8 cellular contexts compared by ENCODE assay signal in genomic region chr10:102502337-102503151, GRCh38. TPM values are rescaled to one million over a fixed set of nuclear protein-coding genes. Genes with fewer than 3 reads are reported as not detected.
DNase-seq lines count a peak whose midpoint lies in the region; ATAC-seq and TF ChIP-seq lines count a peak whose summit lies in the region.

ACTR1A (minus strand) TSS chr10:102502712; CDS start chr10:102502647, 65 bp downstream.

- no peak within 1 kb of the TSS for H3K27ac Mint-ChIP-seq in activated T-helper 17 cell treated with anti-CD3 and anti-CD28 coated beads, Interleukin-2, amount 50 U/mL, for 72 hours
- H3K27ac Mint-ChIP-seq in naive B cell, result peak within 1 kb of the TSS in 2 of 6 donors; percentile 71 to 91
- no peak within 1 kb of the TSS for H3K27ac Mint-ChIP-seq in stimulated activated memory B cell treated with anti-CD40 and anti-IgM and Interleukin-4, amounts not matched to agents 10 μg/mL and 1 μg/mL and 100 μg/mL, for 72 hours

- DNase-seq in EL, result peak; percentile 100
- DNase-seq in H4 (ENCODE audit: low spot score), result peak; percentile 100
- peak; percentile 98 for DNase-seq in LoVo (ENCODE audit: low spot score)
- DNase-seq in RWPE1 (ENCODE audit: low spot score), result peak; percentile 95
- peak; percentile 100 for DNase-seq in fibroblast of lung (ENCODE audit: low read depth in 2 of 2)
- peak; percentile 96 for DNase-seq in naive B cell

- peak within 1 kb of the TSS; percentile 90 for H2AFZ ChIP-seq in fibroblast of lung (ENCODE audit: low read length)

- no peaks in the 10 kb centered on the region for H4K20me1 ChIP-seq in fibroblast of lung (ENCODE audit: control insufficient read depth, extremely low read depth, insufficient read depth, low read length)

- POLR2A ChIA-PET in RWPE1 (lab: Yijun Ruan, JAX; ENCODE audit: low non-redundant PET), result interaction anchor here (0.6 kb wide), 1 partner anchor 49 kb away, joined by 3 read pairs; no protein-coding TSS in a partner anchor

- TF ChIP-seq CTCF in RWPE1 (conservative IDR thresholded peaks at IDR 0.05; ENCODE audit: low read depth) (no peak), fibroblast of lung (conservative IDR thresholded peaks at IDR 0.05 in 1 of 2, IDR thresholded peaks at IDR 0.05 in 1 of 2; ENCODE audit: low read depth in 1 of 2, low read length in 2 of 2) (no peak)

- H3K79me2 ChIP-seq in fibroblast of lung (ENCODE audit: control insufficient read depth, insufficient read depth, low read length), result peaks cover 62% of the 10 kb centered on the region

- H3K27me3 ChIP-seq in fibroblast of lung (ENCODE audit: control insufficient read depth, insufficient read depth, low read length), result no peaks in the 10 kb centered on the region

- no peaks in the 10 kb centered on the region for H3K9me3 Mint-ChIP-seq in activated T-helper 17 cell treated with anti-CD3 and anti-CD28 coated beads, Interleukin-2, amount 50 U/mL, for 72 hours
- H3K9me3 Mint-ChIP-seq in naive B cell, result no peaks in the 10 kb centered on the region
- H3K9me3 Mint-ChIP-seq in stimulated activated memory B cell treated with anti-CD40 and anti-IgM and Interleukin-4, amounts not matched to agents 10 μg/mL and 1 μg/mL and 100 μg/mL, for 72 hours, result no peaks in the 10 kb centered on the region

- H3K36me3 ChIP-seq in fibroblast of lung (ENCODE audit: control insufficient read depth, insufficient read depth, low read length), result no peaks in the 10 kb centered on the region

- no peaks in the 10 kb centered on the region for H3K27me3 Mint-ChIP-seq in activated T-helper 17 cell treated with anti-CD3 and anti-CD28 coated beads, Interleukin-2, amount 50 U/mL, for 72 hours
- no peaks in the 10 kb centered on the region for H3K27me3 Mint-ChIP-seq in naive B cell
- H3K27me3 Mint-ChIP-seq in stimulated activated memory B cell treated with anti-CD40 and anti-IgM and Interleukin-4, amounts not matched to agents 10 μg/mL and 1 μg/mL and 100 μg/mL, for 72 hours, result no peaks in the 10 kb centered on the region

- H3K4me1 ChIP-seq in fibroblast of lung (ENCODE audit: control insufficient read depth, extremely low read depth, insufficient read depth, low read length), result no peaks in the 10 kb centered on the region

- CTCF ChIA-PET in RWPE1 (lab: Yijun Ruan, JAX), result interaction anchor here (0.6 to 1.6 kb wide), 6 partner anchors 24 to 81 kb away, joined by 3 to 10 read pairs (median 6); no protein-coding TSS in a partner anchor

- H3K4me3 ChIP-seq in fibroblast of lung (replicated peaks in 1 of 4; ENCODE audit: control extremely low read depth in 1 of 4, insufficient read depth in 1 of 4, low read depth in 3 of 4, low read length in 4 of 4), result peak within 1 kb of the TSS; percentile 70 to 98 (median 83)

- peak within 1 kb of the TSS; percentile 85 for H3K27ac ChIP-seq in RWPE1
- H3K27ac ChIP-seq in fibroblast of lung (ENCODE audit: insufficient read depth, low read length), result peak within 1 kb of the TSS; percentile 76

- H3K36me3 Mint-ChIP-seq in activated T-helper 17 cell treated with anti-CD3 and anti-CD28 coated beads, Interleukin-2, amount 50 U/mL, for 72 hours (ENCODE audit: low read depth), result peaks cover 24% of the 10 kb centered on the region
- H3K36me3 Mint-ChIP-seq in naive B cell, result no peaks in the 10 kb centered on the region
- no peaks in the 10 kb centered on the region for H3K36me3 Mint-ChIP-seq in stimulated activated memory B cell treated with anti-CD40 and anti-IgM and Interleukin-4, amounts not matched to agents 10 μg/mL and 1 μg/mL and 100 μg/mL, for 72 hours

- no peak within 1 kb of the TSS for H3K4me3 Mint-ChIP-seq in activated T-helper 17 cell treated with anti-CD3 and anti-CD28 coated beads, Interleukin-2, amount 50 U/mL, for 72 hours
- no peak within 1 kb of the TSS for H3K4me3 Mint-ChIP-seq in naive B cell
- no peak within 1 kb of the TSS for H3K4me3 Mint-ChIP-seq in stimulated activated memory B cell treated with anti-CD40 and anti-IgM and Interleukin-4, amounts not matched to agents 10 μg/mL and 1 μg/mL and 100 μg/mL, for 72 hours

- peak within 1 kb of the TSS; percentile 98 for H3K4me2 ChIP-seq in fibroblast of lung (ENCODE audit: extremely low read depth, insufficient read depth, low read length)

- H3K9ac ChIP-seq in fibroblast of lung (ENCODE audit: insufficient read depth, low read length), result peak within 1 kb of the TSS; percentile 78

- H3K4me1 Mint-ChIP-seq in activated T-helper 17 cell treated with anti-CD3 and anti-CD28 coated beads, Interleukin-2, amount 50 U/mL, for 72 hours, result peaks cover 7% of the 10 kb centered on the region
- H3K4me1 Mint-ChIP-seq in naive B cell, result peaks cover 20 to 44% (median 26%) of the 10 kb centered on the region in 3 donors
- peaks cover 48% of the 10 kb centered on the region for H3K4me1 Mint-ChIP-seq in stimulated activated memory B cell treated with anti-CD40 and anti-IgM and Interleukin-4, amounts not matched to agents 10 μg/mL and 1 μg/mL and 100 μg/mL, for 72 hours

- H3K9me3 ChIP-seq in fibroblast of lung (ENCODE audit: control insufficient read depth, insufficient read depth, low read depth, low read length), result no peaks in the 10 kb centered on the region

- peak; percentile 53 for ATAC-seq in activated T-helper 17 cell treated with anti-CD3 and anti-CD28 coated beads, Interleukin-2, amount 50 U/mL, for 72 hours (replicated peaks)
- peak; percentile 53 for ATAC-seq in naive B cell (ENCODE audit: low read depth in 2 of 2)
- peak; percentile 78 for ATAC-seq in stimulated activated memory B cell treated with anti-CD40 and anti-IgM and Interleukin-4, amounts not matched to agents 10 μg/mL and 1 μg/mL and 100 μg/mL, for 72 hours

RNA-seq across cellular contexts. Expression of gene ACTR1A, which starts in this region (rescaled TPM):
- 100 and 172 TPM in 2 replicates for total RNA-seq in H4 (2014; rRNA removed; shearing (Covaris generic))
- total RNA-seq in activated T-helper 17 cell treated with anti-CD3 and anti-CD28 coated beads, Interleukin-2, amount 50 U/mL, for 72 hours, result 10 to 100 TPM; 43.0 to 74.4 TPM
- 94.8 and 128 TPM in 2 replicates for total RNA-seq in fibroblast of lung
- polyA plus RNA-seq in fibroblast of lung, result 125 and 155 TPM in 2 replicates
- 126 and 161 TPM in 2 replicates for polyA plus RNA-seq in fibroblast of lung (2012)
- polyA minus RNA-seq in fibroblast of lung (ENCODE audit: low replicate concordance), result 267 and 301 TPM in 2 replicates
- polyA plus RNA-seq in naive B cell (ENCODE audit: low read depth in 6 of 6), result 10 to 100 TPM; 41.8 to 66.6 (median 45.1) TPM

Comparison
In these comparisons a context has a peak if more than half of its experiments do, and no peak if none do; other contexts are left out.
1. Peak in every context shown above with its lines: DNase-seq, ATAC-seq, H3K4me3 ChIP-seq and H3K27ac ChIP-seq.